Comparison of ENCODE assay signal across 2 cellular contexts in genomic region chr21:38822754-38823374, GRCh38.
TF ChIP-seq lines count a peak whose summit lies in the region.

No MANE protein-coding gene starts in this region.

TF ChIP-seq in endothelial cell of umbilical vein, 7 proteins besides CTCF, POLR2A, EP300 and RAD21:
- TF ChIP-seq GATA2 (IDR thresholded peaks at IDR 0.05; ENCODE audit: insufficient read depth, insufficient read length, low read depth, low read length): no peak
- no peak for TF ChIP-seq MYC (IDR thresholded peaks at IDR 0.05; ENCODE audit: low read depth, low read length)
- no peak for TF ChIP-seq JUN (IDR thresholded peaks at IDR 0.05; ENCODE audit: borderline replicate concordance, insufficient read depth, insufficient read length, low read depth)
- no peak for TF ChIP-seq FOS (IDR thresholded peaks at IDR 0.05; ENCODE audit: borderline replicate concordance, insufficient read depth, low read length)
- no peak for TF ChIP-seq POLR2AphosphoS5 (IDR thresholded peaks at IDR 0.05; ENCODE audit: insufficient read depth, low read depth, low read length)
- TF ChIP-seq EZH2 (IDR thresholded peaks at IDR 0.05; ENCODE audit: borderline replicate concordance, low read depth, low read length, severe bottlenecking): no peak
- TF ChIP-seq MAX (IDR thresholded peaks at IDR 0.05; ENCODE audit: insufficient read depth, insufficient read length): no peak

TF ChIP-seq in HepG2, 621 proteins besides CTCF, POLR2A, EP300 and RAD21:
- TF ChIP-seq GATAD1 (CRISPR knock-in tag; IDR thresholded peaks at IDR 0.05) (no peak), U2AF2 (IDR thresholded peaks at IDR 0.05; ENCODE audit: low read depth, low read length) (no peak), ZBTB38 (CRISPR knock-in tag; IDR thresholded peaks at IDR 0.05) (peak; percentile 91; the same call in 1 of the 2 replicates), MED1 (CRISPR knock-in tag; IDR thresholded peaks at IDR 0.05) (0 out of 2 replicates have a peak, but pooled peaks have one; percentile 3), RBFOX2 (IDR thresholded peaks at IDR 0.05; ENCODE audit: low read depth, low read length) (peak; percentile 57), ZC3H13 (CRISPR knock-in tag; IDR thresholded peaks at IDR 0.05) (0 out of 2 replicates have a peak, but pooled peaks have one; percentile 34), ZBTB33 (CRISPR knock-in tag; IDR thresholded peaks at IDR 0.05) (peak; percentile 46; the same call in 1 of the 2 replicates), EEA1 (CRISPR knock-in tag; IDR thresholded peaks at IDR 0.05; ENCODE audit: borderline replicate concordance) (no peak), AGO2 (optimal IDR thresholded peaks at IDR 0.05; ENCODE audit: low read depth, low read length) (peak; percentile 69), MAFG (CRISPR knock-in tag; IDR thresholded peaks at IDR 0.05) (no peak)
- TF ChIP-seq, protein P1, sequence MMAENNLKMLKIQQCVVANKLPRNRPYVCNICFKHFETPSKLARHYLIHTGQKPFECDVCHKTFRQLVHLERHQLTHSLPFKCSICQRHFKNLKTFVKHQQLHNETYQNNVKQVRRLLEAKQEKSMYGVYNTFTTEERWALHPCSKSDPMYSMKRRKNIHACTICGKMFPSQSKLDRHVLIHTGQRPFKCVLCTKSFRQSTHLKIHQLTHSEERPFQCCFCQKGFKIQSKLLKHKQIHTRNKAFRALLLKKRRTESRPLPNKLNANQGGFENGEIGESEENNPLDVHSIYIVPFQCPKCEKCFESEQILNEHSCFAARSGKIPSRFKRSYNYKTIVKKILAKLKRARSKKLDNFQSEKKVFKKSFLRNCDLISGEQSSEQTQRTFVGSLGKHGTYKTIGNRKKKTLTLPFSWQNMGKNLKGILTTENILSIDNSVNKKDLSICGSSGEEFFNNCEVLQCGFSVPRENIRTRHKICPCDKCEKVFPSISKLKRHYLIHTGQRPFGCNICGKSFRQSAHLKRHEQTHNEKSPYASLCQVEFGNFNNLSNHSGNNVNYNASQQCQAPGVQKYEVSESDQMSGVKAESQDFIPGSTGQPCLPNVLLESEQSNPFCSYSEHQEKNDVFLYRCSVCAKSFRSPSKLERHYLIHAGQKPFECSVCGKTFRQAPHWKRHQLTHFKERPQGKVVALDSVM (CRISPR knock-in tag; IDR thresholded peaks at IDR 0.05): no peak
- TF ChIP-seq, protein P2, sequence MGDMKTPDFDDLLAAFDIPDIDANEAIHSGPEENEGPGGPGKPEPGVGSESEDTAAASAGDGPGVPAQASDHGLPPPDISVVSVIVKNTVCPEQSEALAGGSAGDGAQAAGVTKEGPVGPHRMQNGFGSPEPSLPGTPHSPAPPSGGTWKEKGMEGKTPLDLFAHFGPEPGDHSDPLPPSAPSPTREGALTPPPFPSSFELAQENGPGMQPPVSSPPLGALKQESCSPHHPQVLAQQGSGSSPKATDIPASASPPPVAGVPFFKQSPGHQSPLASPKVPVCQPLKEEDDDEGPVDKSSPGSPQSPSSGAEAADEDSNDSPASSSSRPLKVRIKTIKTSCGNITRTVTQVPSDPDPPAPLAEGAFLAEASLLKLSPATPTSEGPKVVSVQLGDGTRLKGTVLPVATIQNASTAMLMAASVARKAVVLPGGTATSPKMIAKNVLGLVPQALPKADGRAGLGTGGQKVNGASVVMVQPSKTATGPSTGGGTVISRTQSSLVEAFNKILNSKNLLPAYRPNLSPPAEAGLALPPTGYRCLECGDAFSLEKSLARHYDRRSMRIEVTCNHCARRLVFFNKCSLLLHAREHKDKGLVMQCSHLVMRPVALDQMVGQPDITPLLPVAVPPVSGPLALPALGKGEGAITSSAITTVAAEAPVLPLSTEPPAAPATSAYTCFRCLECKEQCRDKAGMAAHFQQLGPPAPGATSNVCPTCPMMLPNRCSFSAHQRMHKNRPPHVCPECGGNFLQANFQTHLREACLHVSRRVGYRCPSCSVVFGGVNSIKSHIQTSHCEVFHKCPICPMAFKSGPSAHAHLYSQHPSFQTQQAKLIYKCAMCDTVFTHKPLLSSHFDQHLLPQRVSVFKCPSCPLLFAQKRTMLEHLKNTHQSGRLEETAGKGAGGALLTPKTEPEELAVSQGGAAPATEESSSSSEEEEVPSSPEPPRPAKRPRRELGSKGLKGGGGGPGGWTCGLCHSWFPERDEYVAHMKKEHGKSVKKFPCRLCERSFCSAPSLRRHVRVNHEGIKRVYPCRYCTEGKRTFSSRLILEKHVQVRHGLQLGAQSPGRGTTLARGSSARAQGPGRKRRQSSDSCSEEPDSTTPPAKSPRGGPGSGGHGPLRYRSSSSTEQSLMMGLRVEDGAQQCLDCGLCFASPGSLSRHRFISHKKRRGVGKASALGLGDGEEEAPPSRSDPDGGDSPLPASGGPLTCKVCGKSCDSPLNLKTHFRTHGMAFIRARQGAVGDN (CRISPR knock-in tag; IDR thresholded peaks at IDR 0.05): peak; percentile 57
